Comparison of ENCODE assay signal across 27 cellular contexts in genomic region chrX:49912086-49912485, GRCh38.
"Had no signal": no experiment of that assay in that cellular context is flagged by ENCODE, and none has a peak within 500 bp of the region (broad histone marks: within the 10 kb centered on the region; RNA-seq: fewer than 3 reads in every experiment).

No MANE protein-coding gene starts in this region.

- H3K4me3 Mint-ChIP-seq: activated CD4-positive, alpha-beta memory T cell treated with anti-CD3 and anti-CD28 coated beads, Interleukin-2, amount 10 ng/mL, durations not matched to agents 7 days and 5 days; activated CD4-positive, alpha-beta T cell treated with anti-CD3 and anti-CD28 coated beads for 36 hours; activated naive CD4-positive, alpha-beta T cell treated with anti-CD3 and anti-CD28 coated beads for 36 hours; activated naive CD8-positive, alpha-beta T cell treated with anti-CD3 and anti-CD28 coated beads for 36 hours; activated T-helper 17 cell treated with anti-CD3 and anti-CD28 coated beads, Interleukin-2, amount 50 U/mL, for 72 hours; IgD-negative memory B cell had no signal

- DNase-seq: activated CD4-positive, alpha-beta memory T cell treated with anti-CD3 and anti-CD28 coated beads, Interleukin-2, amount 10 ng/mL, durations not matched to agents 7 days and 5 days; activated CD4-positive, alpha-beta T cell treated with anti-CD3 and anti-CD28 coated beads for 36 hours; activated CD4-positive, alpha-beta T cell treated with anti-CD3 and anti-CD28 coated beads, Interleukin-2, amount 50 U/mL, for 1 hour; activated gamma-delta T cell; activated naive CD4-positive, alpha-beta T cell treated with anti-CD3 and anti-CD28 coated beads for 36 hours; activated naive CD8-positive, alpha-beta T cell treated with anti-CD3 and anti-CD28 coated beads for 36 hours; activated T-cell treated with anti-CD3 and anti-CD28 coated beads for 4 hours; activated T-cell treated with anti-CD3 and anti-CD28 coated beads, Interleukin-2, amount 50 U/mL, for 48 hours; cerebellar nuclear complex; NCI-H1105; NCI-H1436; NCI-H187 treated with DMSO at 0.1 percent for 48 hours; NCI-H2107; NCI-H446; NCI-H774; NK-92 treated with Interleukin-12 subunit alpha and Interleukin-12 subunit beta, amount 100 ng/mL, for 24 hours; OCI-M1; Right ventricle myocardium superior; RPMI8226; SJCRH30; SK-N-SH; T-helper 1 cell had no signal

- H3K27me3 Mint-ChIP-seq: activated CD4-positive, alpha-beta T cell treated with anti-CD3 and anti-CD28 coated beads for 36 hours; activated naive CD8-positive, alpha-beta T cell treated with anti-CD3 and anti-CD28 coated beads for 36 hours; activated T-helper 17 cell treated with anti-CD3 and anti-CD28 coated beads, Interleukin-2, amount 50 U/mL, for 72 hours; IgD-negative memory B cell had no signal

- H3K36me3 ChIP-seq: SJCRH30 had no signal

- H3K4me1 ChIP-seq: SJCRH30 had no signal

- H3K27ac ChIP-seq: KMS-11, SJCRH30, VCaP had no signal

- H3K9ac ChIP-seq: KMS-11, SK-N-SH had no signal

- H3K27me3 ChIP-seq: SJCRH30 had no signal

- H3K9me3 ChIP-seq: SJCRH30, SK-N-SH had no signal

- ATAC-seq: activated CD4-positive, alpha-beta T cell treated with anti-CD3 and anti-CD28 coated beads for 36 hours; activated T-helper 17 cell treated with anti-CD3 and anti-CD28 coated beads, Interleukin-2, amount 50 U/mL, for 72 hours; Panc1 had no signal

- H3K4me3 ChIP-seq: SJCRH30 had no signal

- H3K9me3 Mint-ChIP-seq: activated CD4-positive, alpha-beta memory T cell treated with anti-CD3 and anti-CD28 coated beads, Interleukin-2, amount 10 ng/mL, durations not matched to agents 7 days and 5 days; activated naive CD4-positive, alpha-beta T cell treated with anti-CD3 and anti-CD28 coated beads for 36 hours; activated naive CD8-positive, alpha-beta T cell treated with anti-CD3 and anti-CD28 coated beads for 36 hours; activated T-helper 17 cell treated with anti-CD3 and anti-CD28 coated beads, Interleukin-2, amount 50 U/mL, for 72 hours; IgD-negative memory B cell had no signal

- H3K27ac Mint-ChIP-seq: activated CD4-positive, alpha-beta memory T cell treated with anti-CD3 and anti-CD28 coated beads, Interleukin-2, amount 10 ng/mL, durations not matched to agents 7 days and 5 days; activated CD4-positive, alpha-beta T cell treated with anti-CD3 and anti-CD28 coated beads for 36 hours; activated naive CD4-positive, alpha-beta T cell treated with anti-CD3 and anti-CD28 coated beads for 36 hours; activated naive CD8-positive, alpha-beta T cell treated with anti-CD3 and anti-CD28 coated beads for 36 hours; activated T-helper 17 cell treated with anti-CD3 and anti-CD28 coated beads, Interleukin-2, amount 50 U/mL, for 72 hours; IgD-negative memory B cell had no signal

- H3K36me3 Mint-ChIP-seq: activated naive CD8-positive, alpha-beta T cell treated with anti-CD3 and anti-CD28 coated beads for 36 hours; IgD-negative memory B cell had no signal
